13 cellular contexts compared by ENCODE assay signal in genomic region chr1:208997726-208998312, GRCh38.
DNase-seq lines count a peak whose midpoint lies in the region; ATAC-seq and TF ChIP-seq lines count a peak whose summit lies in the region.
"Had no signal": no experiment of that assay in that cellular context is flagged by ENCODE, and none has a peak within 500 bp of the region (broad histone marks: within the 10 kb centered on the region; RNA-seq: fewer than 3 reads in every experiment).

No MANE protein-coding gene starts in this region.

- H3K27me3 Mint-ChIP-seq in activated naive CD8-positive, alpha-beta T cell treated with anti-CD3 and anti-CD28 coated beads for 36 hours: peaks cover 3% of the 10 kb centered on the region

- CTCF ChIA-PET in RWPE1 (lab: Yijun Ruan, JAX): interaction anchor here (0.6 to 1.9 kb wide), 5 partner anchors 11 to 441 kb away, joined by 3 to 8 read pairs (median 3); no protein-coding TSS in a partner anchor

- no peak overlapping the region for H3K4me3 ChIP-seq in fibroblast of the aortic adventitia (ENCODE audit: low read depth, low read length)
- H3K4me3 ChIP-seq: HAP-1 had no signal

- H3K36me3 Mint-ChIP-seq in activated naive CD8-positive, alpha-beta T cell treated with anti-CD3 and anti-CD28 coated beads for 36 hours: no peaks in the 10 kb centered on the region

- H3K27ac ChIP-seq in 22Rv1 (no peak overlapping the region), RWPE1 (no peak overlapping the region)
- H3K27ac ChIP-seq: parathyroid adenoma had no signal

- TF ChIP-seq CTCF in 22Rv1 (IDR thresholded peaks at IDR 0.05) (peak; percentile 50), RWPE1 (conservative IDR thresholded peaks at IDR 0.05; ENCODE audit: low read depth) (peak; percentile 38), fibroblast of the aortic adventitia (IDR thresholded peaks at IDR 0.05; ENCODE audit: insufficient read depth, low read length) (peak; percentile 91)

- DNase-seq in EH (ENCODE audit: low read depth): peak; percentile 36
- DNase-seq in RWPE1 (ENCODE audit: low spot score): peak; percentile 52
- DNase-seq in fibroblast of the aortic adventitia (ENCODE audit: low read depth): peak; percentile 75
- DNase-seq in nucleus accumbens (lab: John Stamatoyannopoulos, UW): no peak
- DNase-seq in activated naive CD8-positive, alpha-beta T cell treated with anti-CD3 and anti-CD28 coated beads for 36 hours: no peak
- DNase-seq in RPMI8226: no peak
- DNase-seq: activated CD8-positive, alpha-beta memory T cell treated with anti-CD3 and anti-CD28 coated beads, Interleukin-2, amount 50 U/mL, for 48 hours; CD8-positive, alpha-beta memory T cell; NCI-H2107 had no signal

- no peak overlapping the region for H3K27ac Mint-ChIP-seq in activated naive CD8-positive, alpha-beta T cell treated with anti-CD3 and anti-CD28 coated beads for 36 hours
- H3K27ac Mint-ChIP-seq: CD8-positive, alpha-beta memory T cell had no signal

- POLR2A ChIA-PET in RWPE1 (lab: Yijun Ruan, JAX; ENCODE audit: low non-redundant PET): no interaction called here

- no peak overlapping the region for H3K4me3 Mint-ChIP-seq in activated naive CD8-positive, alpha-beta T cell treated with anti-CD3 and anti-CD28 coated beads for 36 hours
- H3K4me3 Mint-ChIP-seq: CD8-positive, alpha-beta memory T cell had no signal

- H3K4me1 Mint-ChIP-seq in activated naive CD8-positive, alpha-beta T cell treated with anti-CD3 and anti-CD28 coated beads for 36 hours: no peaks in the 10 kb centered on the region
- H3K4me1 Mint-ChIP-seq: CD8-positive, alpha-beta memory T cell had no signal

- no peaks in the 10 kb centered on the region for H3K9me3 Mint-ChIP-seq in activated naive CD8-positive, alpha-beta T cell treated with anti-CD3 and anti-CD28 coated beads for 36 hours

- no peak for ATAC-seq in GM18909 (IDR thresholded peaks at IDR 0.05; ENCODE audit: poor library complexity, unreplicated experiment)

Comparison
In these comparisons a context has a peak if more than half of its experiments do, and no peak if none do; other contexts are left out.
1. CTCF ChIP-seq: peak in every context shown above with its lines; median percentile 91 in fibroblast of the aortic adventitia; 50 in 22Rv1; 38 in RWPE1.
2. DNase-seq: peak in EH (single experiment), RWPE1 (single experiment) and fibroblast of the aortic adventitia (single experiment); none in nucleus accumbens (0 of 56), activated naive CD8-positive, alpha-beta T cell treated with anti-CD3 and anti-CD28 coated beads for 36 hours (single experiment) and RPMI8226 (single experiment).